8 cellular contexts compared by ENCODE assay signal in the genomic region with DNA sequence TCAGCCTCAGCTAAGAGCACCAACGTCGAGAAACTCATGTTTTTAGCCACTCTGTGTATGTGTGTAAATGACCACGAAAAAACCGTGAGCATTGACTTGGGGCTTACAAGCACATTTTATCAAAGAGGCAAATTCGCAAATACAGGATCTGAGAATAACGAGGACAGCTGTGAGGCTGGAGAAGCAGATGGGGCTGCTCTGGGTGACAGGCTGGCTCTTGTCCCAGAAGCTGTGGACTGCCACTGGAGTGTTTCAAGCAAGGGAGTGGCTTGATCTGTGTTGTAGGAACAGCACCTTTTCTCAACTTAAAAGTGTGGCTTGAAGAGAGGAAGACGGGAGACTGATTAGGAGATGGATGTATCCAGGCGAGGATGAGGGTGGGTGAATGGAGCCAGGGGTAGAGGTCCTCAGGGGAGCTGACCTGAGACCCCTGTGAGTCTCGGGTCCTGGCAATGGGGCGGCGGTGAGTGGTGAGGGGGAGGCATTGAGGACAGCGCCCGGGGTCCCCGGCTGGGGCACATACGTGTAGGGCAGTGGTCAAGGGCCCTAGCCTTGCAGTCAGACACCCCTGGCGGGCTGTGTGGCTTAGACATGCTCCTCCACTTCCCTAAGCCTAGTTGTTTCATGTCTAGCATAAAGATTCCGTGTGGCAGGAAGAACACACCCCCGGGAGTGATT.
A peak's percentile ranks its signal among the peaks of the same experiment; 100 is the strongest.
DNase-seq lines count a peak whose midpoint lies in the region; ATAC-seq and TF ChIP-seq lines count a peak whose summit lies in the region.
"Not testable (repeated sequence)": the region's sequence is repeated elsewhere in the genome, so short reads cannot be mapped to it uniquely, and the experiment has no call there.

No MANE protein-coding gene starts in this region.

- not testable (repeated sequence) for H3K27ac ChIP-seq in SJCRH30, upper lobe of right lung
- peak overlapping the region; percentile 10 to 73 (median 64) for H3K27ac ChIP-seq in heart right ventricle
- H3K27ac ChIP-seq in psoas muscle = peak overlapping the region; percentile 41

- intact Hi-C loops in heart right ventricle (cut with DNase I); upper lobe of right lung (cut with DNase I): not testable (repeated sequence)
- intact Hi-C loops in psoas muscle (cut with DNase I) = loop anchor here in 1 of 2 donors (5.0 kb wide), 1 partner anchor 38 kb away; no protein-coding TSS in a partner anchor

- H3K4me3 Mint-ChIP-seq in HFFc6 = not testable (repeated sequence)

- H3K27me3 Mint-ChIP-seq in HFFc6 (ENCODE audit: insufficient read depth) = not testable (repeated sequence)

- not testable (repeated sequence) for H3K4me1 ChIP-seq in SJCRH30, upper lobe of right lung
- peaks cover 0 to 43% (median 9%) of the 10 kb centered on the region in 9 donors for H3K4me1 ChIP-seq in heart right ventricle
- H3K4me1 ChIP-seq in psoas muscle = peaks cover 42% of the 10 kb centered on the region

- not testable (repeated sequence) for DNase-seq in HFFc6, upper lobe of right lung
- peak; percentile 87 for DNase-seq in NCI-H2171 treated with DMSO at 0.1 percent for 48 hours (lab: John Stamatoyannopoulos, UW)
- DNase-seq in SJCRH30 = peak; percentile 11 to 34
- peak; percentile 69 to 77 for DNase-seq in heart right ventricle
- DNase-seq in medulla oblongata (ENCODE audit: extremely low spot score) = peak; percentile 13
- peak; percentile 33 to 63 for DNase-seq in psoas muscle

- not testable (repeated sequence) for H3K4me3 ChIP-seq in SJCRH30, psoas muscle, upper lobe of right lung
- H3K4me3 ChIP-seq in heart right ventricle = peak overlapping the region in 3 of 10 donors; percentile 15 to 28 (median 19)

- peak overlapping the region; percentile 71 for H3K27ac Mint-ChIP-seq in HFFc6

- not testable (repeated sequence) for TF ChIP-seq CTCF in HFFc6 (IDR thresholded peaks at IDR 0.05); heart right ventricle (IDR thresholded peaks at IDR 0.05); psoas muscle (IDR thresholded peaks at IDR 0.05); upper lobe of right lung (IDR thresholded peaks at IDR 0.05)

- not testable (repeated sequence) for H3K9me3 ChIP-seq in SJCRH30 (replicated peaks); heart right ventricle; psoas muscle; upper lobe of right lung

- ATAC-seq in esophagus mucosa = peak; percentile 45
- peak; percentile 79 to 94 (median 90) for ATAC-seq in heart right ventricle
- ATAC-seq in psoas muscle = peak in 2 of 4 donors; percentile 24 to 35
- ATAC-seq in upper lobe of right lung = peak; percentile 72

- H3K4me1 Mint-ChIP-seq in HFFc6 (ENCODE audit: low read depth) = peaks cover 49% of the 10 kb centered on the region

- H3K9me3 Mint-ChIP-seq in HFFc6 = not testable (repeated sequence)

- not testable (repeated sequence) for H3K36me3 Mint-ChIP-seq in HFFc6 (ENCODE audit: low read depth)

- WGBS in heart right ventricle, 2 donors = 35 to 43% methylated on average over 16 to 17 of the region's 18 CpGs
- whole genome bisulfite sequencing in psoas muscle, 3 donors = 48 to 59% (median 54%) methylated on average over 16 to 18 of the region's 18 CpGs

- not testable (repeated sequence) for H3K27me3 ChIP-seq in SJCRH30; heart right ventricle; psoas muscle (ENCODE audit: insufficient read depth in 3 of 3, low read length in 2 of 3); upper lobe of right lung

- not testable (repeated sequence) for H3K36me3 ChIP-seq in SJCRH30; heart right ventricle; psoas muscle (ENCODE audit: insufficient read depth in 1 of 2, low read depth in 1 of 2); upper lobe of right lung
